ENCODE assay signal across 7 cellular contexts in the genomic region with DNA sequence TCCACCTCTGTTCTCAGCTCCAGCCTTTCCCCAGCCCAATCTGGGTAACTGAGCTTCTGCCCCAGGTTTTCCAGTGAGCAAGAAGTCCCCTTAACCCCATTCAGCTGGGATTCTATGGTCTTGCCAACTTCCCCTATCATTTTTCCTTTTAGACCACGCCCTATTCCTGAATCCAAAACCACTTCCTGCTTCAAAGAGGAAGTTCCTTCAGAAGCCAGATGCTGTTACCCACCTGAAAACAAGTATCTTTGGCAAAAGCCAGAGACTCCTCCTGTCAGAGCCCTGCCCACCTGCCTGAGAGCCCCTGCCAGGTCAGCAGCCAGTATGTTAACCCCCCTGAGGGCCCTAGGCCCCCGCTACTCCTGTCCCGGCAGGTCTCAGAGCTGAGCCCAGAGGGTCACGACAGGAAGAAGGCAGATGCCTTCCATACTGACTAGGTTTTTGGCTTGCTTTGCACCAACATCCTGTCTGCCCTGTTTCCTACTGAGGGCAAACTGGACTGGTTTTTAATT. TPM values are rescaled to one million over a fixed set of nuclear protein-coding genes. Genes with fewer than 3 reads are reported as not detected.
A peak's percentile ranks its signal among the peaks of the same experiment; 100 is the strongest.
DNase-seq lines count a peak whose midpoint lies in the region; ATAC-seq lines count a peak whose summit lies in the region.

No MANE protein-coding gene starts in this region.

- DNase-seq in NOMO-1 treated with DMSO at 0.1 percent for 48 hours (lab: John Stamatoyannopoulos, UW; ENCODE audit: unreplicated experiment) (peak; percentile 48), renal cortical epithelial cell (ENCODE audit: low read depth) (peak; percentile 61), NCI-H2081 treated with DMSO at 0.1 percent for 48 hours (lab: John Stamatoyannopoulos, UW) (no peak), iPS-NIHi7 (ENCODE audit: extremely low spot score) (no peak)

- intact Hi-C loops in dendritic cell treated with granulocyte-macrophage colony-stimulating factor and Interleukin-4, amounts not matched to agents 40 ng/mL and 50 ng/mL, for 4 days (cut with micrococcal nuclease), result no loop called here

- no peaks in the 10 kb centered on the region for H3K9me3 Mint-ChIP-seq in dendritic cell treated with granulocyte-macrophage colony-stimulating factor and Interleukin-4, amounts not matched to agents 40 ng/mL and 50 ng/mL, for 4 days

- peaks cover 80% of the 10 kb centered on the region for H3K4me1 Mint-ChIP-seq in dendritic cell treated with granulocyte-macrophage colony-stimulating factor and Interleukin-4, amounts not matched to agents 40 ng/mL and 50 ng/mL, for 4 days (ENCODE audit: low read depth)

- ATAC-seq in GM19395 (IDR thresholded peaks at IDR 0.05; ENCODE audit: unreplicated experiment), result peak; percentile 44
- ATAC-seq in HG02870 (IDR thresholded peaks at IDR 0.05; ENCODE audit: unreplicated experiment), result no peak

- H3K27me3 Mint-ChIP-seq in dendritic cell treated with granulocyte-macrophage colony-stimulating factor and Interleukin-4, amounts not matched to agents 40 ng/mL and 50 ng/mL, for 4 days, result no peaks in the 10 kb centered on the region

- no peak overlapping the region for H3K4me3 Mint-ChIP-seq in dendritic cell treated with granulocyte-macrophage colony-stimulating factor and Interleukin-4, amounts not matched to agents 40 ng/mL and 50 ng/mL, for 4 days

- peak overlapping the region; percentile 86 for H3K27ac Mint-ChIP-seq in dendritic cell treated with granulocyte-macrophage colony-stimulating factor and Interleukin-4, amounts not matched to agents 40 ng/mL and 50 ng/mL, for 4 days

- H3K36me3 Mint-ChIP-seq in dendritic cell treated with granulocyte-macrophage colony-stimulating factor and Interleukin-4, amounts not matched to agents 40 ng/mL and 50 ng/mL, for 4 days (ENCODE audit: low read depth), result no peaks in the 10 kb centered on the region

RNA-seq across cellular contexts. Expression of gene MICAL2, which starts 20.3 kb away (rescaled TPM):
- total RNA-seq in renal cortical epithelial cell, result 266 and 361 TPM in 2 replicates

Comparison
In these comparisons a context has a peak if more than half of its experiments do, and no peak if none do; other contexts are left out.
1. DNase-seq: peak in NOMO-1 treated with DMSO at 0.1 percent for 48 hours (single experiment) and renal cortical epithelial cell (single experiment); none in NCI-H2081 treated with DMSO at 0.1 percent for 48 hours (single experiment) and iPS-NIHi7 (single experiment).